ENCODE assay signal across 17 cellular contexts in genomic region chr4:149113804-149114430, GRCh38.
DNase-seq lines count a peak whose midpoint lies in the region; ATAC-seq and TF ChIP-seq lines count a peak whose summit lies in the region.
"Had no signal": no experiment of that assay in that cellular context is flagged by ENCODE, and none has a peak within 500 bp of the region (broad histone marks: within the 10 kb centered on the region; RNA-seq: fewer than 3 reads in every experiment).

No MANE protein-coding gene starts in this region.

- H3K27me3 ChIP-seq in RWPE2 (ENCODE audit: insufficient read depth, poor library complexity, severe bottlenecking) (no peaks in the 10 kb centered on the region), WERI-Rb-1 (ENCODE audit: insufficient read depth, low read depth, severe bottlenecking) (no peaks in the 10 kb centered on the region)

- H3K9me3 ChIP-seq in RWPE2 (ENCODE audit: severe bottlenecking) (no peaks in the 10 kb centered on the region), WERI-Rb-1 (ENCODE audit: severe bottlenecking) (no peaks in the 10 kb centered on the region)

- DNase-seq in ELR (ENCODE audit: low read depth) = peak; percentile 81
- no peak for DNase-seq in RWPE2 (ENCODE audit: low spot score)
- peak; percentile 35 for DNase-seq in epithelial cell of esophagus (ENCODE audit: low read depth)
- DNase-seq in non-pigmented ciliary epithelial cell (ENCODE audit: low read depth) = peak; percentile 57
- DNase-seq in Right ventricle myocardium inferior (ENCODE audit: missing footprints) = no peak
- no peak for DNase-seq in NCI-H524 (lab: John Stamatoyannopoulos, UW)
- no peak for DNase-seq in iPS-NIHi11 (ENCODE audit: low spot score)
- no peak for DNase-seq in WERI-Rb-1
- DNase-seq: activated CD4-positive, alpha-beta T cell treated with anti-CD3 and anti-CD28 coated beads, Interleukin-2, amount 10 ng/mL, durations not matched to agents 7 days and 5 days; amygdala; glutamatergic neuron; left cardiac atrium; naive B cell; NCI-H1694; right cardiac atrium; stimulated activated naive CD4-positive, alpha-beta T cell had no signal

- H3K36me3 ChIP-seq in RWPE2 (ENCODE audit: low read depth) (no peaks in the 10 kb centered on the region), WERI-Rb-1 (no peaks in the 10 kb centered on the region)

- intact Hi-C loops in Right ventricle myocardium inferior (cut with DNase I) = no loop called here

- no peak overlapping the region for H3K4me3 ChIP-seq in RWPE2 (ENCODE audit: severe bottlenecking)
- H3K4me3 ChIP-seq in epithelial cell of esophagus (ENCODE audit: low read length) = no peak overlapping the region
- H3K4me3 ChIP-seq in WERI-Rb-1 (ENCODE audit: low read depth, low read length) = no peak overlapping the region

- H3K27ac ChIP-seq in RWPE2 (ENCODE audit: poor library complexity, severe bottlenecking) (peak overlapping the region; percentile 20), WERI-Rb-1 (no peak overlapping the region)

- H3K4me1 ChIP-seq in RWPE2 (ENCODE audit: insufficient read depth, poor library complexity, severe bottlenecking) = peaks cover 10% of the 10 kb centered on the region

- ATAC-seq in RWPE2 (ENCODE audit: low read depth) (peak; percentile 65; the same call in 2 of the 3 replicates), Right ventricle myocardium inferior (no peak)
- ATAC-seq: Panc1, right cardiac atrium had no signal

- TF ChIP-seq CTCF in RWPE2 (IDR thresholded peaks at IDR 0.05; ENCODE audit: poor library complexity, severe bottlenecking) = no peak
- TF ChIP-seq CTCF in epithelial cell of esophagus (IDR thresholded peaks at IDR 0.05; ENCODE audit: insufficient read depth, low read depth, low read length, missing control alignments) = no peak
- no peak for TF ChIP-seq CTCF in WERI-Rb-1 (IDR thresholded peaks at IDR 0.05; ENCODE audit: low read depth, low read length)

Comparison
In these comparisons a context has a peak if more than half of its experiments do, and no peak if none do; other contexts are left out.
1. DNase-seq: peak in ELR (single experiment), epithelial cell of esophagus (single experiment) and non-pigmented ciliary epithelial cell (single experiment); none in RWPE2 (single experiment), Right ventricle myocardium inferior (single experiment), NCI-H524 (0 of 2), iPS-NIHi11 (single experiment) and WERI-Rb-1 (single experiment).